ENCODE assay signal across 9 cellular contexts in the genomic region with DNA sequence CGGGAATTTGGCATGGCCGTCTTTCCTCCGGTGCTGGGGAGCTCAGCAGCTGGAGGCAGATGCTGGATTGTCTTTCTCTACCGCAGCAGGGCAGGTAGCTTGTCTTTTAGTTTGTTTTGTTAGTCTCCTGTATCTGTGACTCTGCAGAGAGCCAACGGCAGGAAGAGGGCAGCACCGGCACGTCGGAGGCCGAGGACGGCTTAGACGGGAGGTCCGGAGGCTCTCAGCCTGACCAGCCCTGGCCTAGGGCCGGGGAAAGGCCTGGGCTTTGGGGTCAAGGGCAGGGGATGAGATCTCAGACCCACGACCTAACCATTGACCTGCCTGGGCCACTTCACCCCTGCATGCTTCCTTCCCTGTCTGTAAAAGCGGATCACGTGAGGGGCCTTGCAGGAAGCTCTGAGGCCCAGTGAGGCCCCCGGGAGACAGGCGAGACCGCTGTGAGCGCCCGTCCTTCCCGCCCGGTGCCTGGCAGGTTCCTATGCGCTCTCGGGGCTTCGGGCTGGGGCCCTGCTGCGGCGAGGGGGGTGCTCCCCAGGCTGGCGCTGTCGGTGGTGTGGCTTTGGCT.
DNase-seq lines count a peak whose midpoint lies in the region; ATAC-seq and TF ChIP-seq lines count a peak whose summit lies in the region.
"Had no signal": no experiment of that assay in that cellular context is flagged by ENCODE, and none has a peak within 500 bp of the region (broad histone marks: within the 10 kb centered on the region; RNA-seq: fewer than 3 reads in every experiment).

No MANE protein-coding gene starts in this region.

- no peaks in the 10 kb centered on the region for H3K36me3 Mint-ChIP-seq in activated CD4-positive, alpha-beta T cell treated with anti-CD3 and anti-CD28 coated beads, Interleukin-2, amount 10 ng/mL, durations not matched to agents 7 days and 5 days (ENCODE audit: low read depth)
- no peaks in the 10 kb centered on the region for H3K36me3 Mint-ChIP-seq in type B pancreatic cell

- no peaks in the 10 kb centered on the region for H3K36me3 ChIP-seq in brain microvascular endothelial cell (replicated peaks)

- H3K27me3 ChIP-seq in brain microvascular endothelial cell (replicated peaks): no peaks in the 10 kb centered on the region

- H3K27ac ChIP-seq in brain microvascular endothelial cell: no peak overlapping the region

- no peaks in the 10 kb centered on the region for H3K27me3 Mint-ChIP-seq in activated CD4-positive, alpha-beta T cell treated with anti-CD3 and anti-CD28 coated beads, Interleukin-2, amount 10 ng/mL, durations not matched to agents 7 days and 5 days
- peaks cover 4% of the 10 kb centered on the region for H3K27me3 Mint-ChIP-seq in type B pancreatic cell
- H3K27me3 Mint-ChIP-seq: stimulated activated naive CD8-positive, alpha-beta T cell treated with anti-CD3 and anti-CD28 coated beads, Interleukin-15, Interleukin-2, amounts not matched to agents 100 ng/mL and 50 ng/mL, for 24 hours had no signal

- CTCF ChIA-PET in activated CD4-positive, alpha-beta T cell treated with anti-CD3 and anti-CD28 coated beads, Interleukin-2, amount 10 ng/mL, durations not matched to agents 7 days and 5 days (lab: Charles Lee): no interaction called here

- peak; percentile 29 for ATAC-seq in left lobe of liver
- no peak for ATAC-seq in GM21619 (IDR thresholded peaks at IDR 0.05; ENCODE audit: unreplicated experiment)

- TF ChIP-seq CTCF in brain microvascular endothelial cell (IDR thresholded peaks at IDR 0.05; ENCODE audit: low read depth, low read length, missing control alignments): peak; percentile 77
- TF ChIP-seq CTCF in type B pancreatic cell (conservative IDR thresholded peaks at IDR 0.05): peak; percentile 53

- H3K27ac Mint-ChIP-seq in activated CD4-positive, alpha-beta T cell treated with anti-CD3 and anti-CD28 coated beads, Interleukin-2, amount 10 ng/mL, durations not matched to agents 7 days and 5 days: no peak overlapping the region
- H3K27ac Mint-ChIP-seq in type B pancreatic cell: no peak overlapping the region
- H3K27ac Mint-ChIP-seq: stimulated activated naive CD8-positive, alpha-beta T cell treated with anti-CD3 and anti-CD28 coated beads, Interleukin-15, Interleukin-2, amounts not matched to agents 100 ng/mL and 50 ng/mL, for 24 hours had no signal

- peaks cover 4% of the 10 kb centered on the region for H3K4me1 Mint-ChIP-seq in activated CD4-positive, alpha-beta T cell treated with anti-CD3 and anti-CD28 coated beads, Interleukin-2, amount 10 ng/mL, durations not matched to agents 7 days and 5 days
- H3K4me1 Mint-ChIP-seq in type B pancreatic cell (ENCODE audit: unreplicated experiment): peaks cover 18% of the 10 kb centered on the region

- POLR2A ChIA-PET in activated CD4-positive, alpha-beta T cell treated with anti-CD3 and anti-CD28 coated beads, Interleukin-2, amount 10 ng/mL, durations not matched to agents 7 days and 5 days (lab: Charles Lee): no interaction called here

- in situ Hi-C loops in brain microvascular endothelial cell (cut with HindIII; ENCODE audit: low pct_ligation_motif_present, low sequenced_read_pairs): no loop called here

- peak; percentile 46 for DNase-seq in activated CD4-positive, alpha-beta T cell treated with anti-CD3 and anti-CD28 coated beads, Interleukin-2, amount 10 ng/mL, durations not matched to agents 7 days and 5 days
- no peak for DNase-seq in activated CD4-positive, alpha-beta T cell treated with anti-CD3 and anti-CD28 coated beads for 4 hours
- no peak for DNase-seq in brain microvascular endothelial cell
- no peak for DNase-seq in left lobe of liver (ENCODE audit: low spot score)
- no peak for DNase-seq in type B pancreatic cell (ENCODE audit: extremely low spot score, unreplicated experiment)
- DNase-seq in A172 (ENCODE audit: low spot score): no peak
- no peak for DNase-seq in activated CD4-positive, CD25-positive, alpha-beta regulatory T cell (lab: John Stamatoyannopoulos, UW)

- no peaks in the 10 kb centered on the region for H3K9me3 Mint-ChIP-seq in activated CD4-positive, alpha-beta T cell treated with anti-CD3 and anti-CD28 coated beads, Interleukin-2, amount 10 ng/mL, durations not matched to agents 7 days and 5 days
- no peaks in the 10 kb centered on the region for H3K9me3 Mint-ChIP-seq in type B pancreatic cell
- H3K9me3 Mint-ChIP-seq: stimulated activated naive CD8-positive, alpha-beta T cell treated with anti-CD3 and anti-CD28 coated beads, Interleukin-15, Interleukin-2, amounts not matched to agents 100 ng/mL and 50 ng/mL, for 24 hours had no signal

- H3K4me3 ChIP-seq in brain microvascular endothelial cell (ENCODE audit: low read depth, low read length): no peak overlapping the region

- H3K4me3 Mint-ChIP-seq in activated CD4-positive, alpha-beta T cell treated with anti-CD3 and anti-CD28 coated beads, Interleukin-2, amount 10 ng/mL, durations not matched to agents 7 days and 5 days: no peak overlapping the region
- H3K4me3 Mint-ChIP-seq in type B pancreatic cell: no peak overlapping the region
- H3K4me3 Mint-ChIP-seq: stimulated activated naive CD8-positive, alpha-beta T cell treated with anti-CD3 and anti-CD28 coated beads, Interleukin-15, Interleukin-2, amounts not matched to agents 100 ng/mL and 50 ng/mL, for 24 hours had no signal
